In genomic region chr3:119653871-119654270, GRCh38 we compare ENCODE assay signal across 22 cellular contexts. TPM values are rescaled to one million over a fixed set of nuclear protein-coding genes. Genes with fewer than 3 reads are reported as not detected.
DNase-seq lines count a peak whose midpoint lies in the region; ATAC-seq and TF ChIP-seq lines count a peak whose summit lies in the region.
"Had no signal": no experiment of that assay in that cellular context is flagged by ENCODE, and none has a peak within 500 bp of the region (broad histone marks: within the 10 kb centered on the region; RNA-seq: fewer than 3 reads in every experiment).

No MANE protein-coding gene starts in this region.

- TF ChIP-seq CTCF in HL-60 (IDR thresholded peaks at IDR 0.05; ENCODE audit: insufficient read depth, low read length) (no peak), osteocyte (IDR thresholded peaks at IDR 0.05) (no peak), hepatocyte (IDR thresholded peaks at IDR 0.05; ENCODE audit: poor library complexity) (no peak)

- H4K20me1 ChIP-seq in hepatocyte (ENCODE audit: insufficient read depth, poor library complexity, severe bottlenecking) = no peaks in the 10 kb centered on the region
- H4K20me1 ChIP-seq: BLaER1 treated with 17β-estradiol and CSF1 and Interleukin-3, amounts not matched to agents 10 nM and 100 nM had no signal

- H3K9me3 ChIP-seq in HAP-1 (no peaks in the 10 kb centered on the region), hepatocyte (ENCODE audit: low read depth) (no peaks in the 10 kb centered on the region)
- H3K9me3 ChIP-seq: BLaER1 treated with 17β-estradiol and CSF1 and Interleukin-3, amounts not matched to agents 10 nM and 100 nM; SK-N-SH had no signal

- H3K9me3 Mint-ChIP-seq in activated naive CD8-positive, alpha-beta T cell treated with anti-CD3 and anti-CD28 coated beads, Interleukin-2, amount 10 ng/mL, durations not matched to agents 7 days and 5 days = no peaks in the 10 kb centered on the region
- H3K9me3 Mint-ChIP-seq in activated naive CD8-positive, alpha-beta T cell treated with anti-CD3 and anti-CD28 coated beads for 36 hours = no peaks in the 10 kb centered on the region
- no peaks in the 10 kb centered on the region for H3K9me3 Mint-ChIP-seq in osteocyte (ENCODE audit: unreplicated experiment)
- H3K9me3 Mint-ChIP-seq: CD8-positive, alpha-beta memory T cell had no signal

- H3K4me2 ChIP-seq in hepatocyte = no peak overlapping the region
- H3K4me2 ChIP-seq: SK-N-SH had no signal

- H3K9me2 ChIP-seq in hepatocyte (replicated peaks; ENCODE audit: insufficient read depth) = no peaks in the 10 kb centered on the region
- H3K9me2 ChIP-seq: SK-N-SH had no signal

- POLR2A ChIA-PET in activated naive CD8-positive, alpha-beta T cell treated with anti-CD3 and anti-CD28 coated beads, Interleukin-2, amount 10 ng/mL, durations not matched to agents 7 days and 5 days (lab: Charles Lee) = interaction anchor here (0.8 kb wide), 1 partner anchor 23 kb away, joined by 3 read pairs; the partner anchor contains the start of gene COX17

- no peaks in the 10 kb centered on the region for H3K27me3 Mint-ChIP-seq in activated naive CD8-positive, alpha-beta T cell treated with anti-CD3 and anti-CD28 coated beads, Interleukin-2, amount 10 ng/mL, durations not matched to agents 7 days and 5 days
- H3K27me3 Mint-ChIP-seq in activated naive CD8-positive, alpha-beta T cell treated with anti-CD3 and anti-CD28 coated beads for 36 hours = no peaks in the 10 kb centered on the region
- no peaks in the 10 kb centered on the region for H3K27me3 Mint-ChIP-seq in osteocyte (ENCODE audit: unreplicated experiment)

- DNase-seq in activated naive CD8-positive, alpha-beta T cell treated with anti-CD3 and anti-CD28 coated beads, Interleukin-2, amount 10 ng/mL, durations not matched to agents 7 days and 5 days = no peak
- no peak for DNase-seq in activated naive CD8-positive, alpha-beta T cell treated with anti-CD3 and anti-CD28 coated beads for 36 hours
- DNase-seq in HL-60 (ENCODE audit: low read depth in 1 of 2, low spot score in 1 of 2) = peak in 1 of 2 experiments; percentile 64
- DNase-seq in SKM-1 (lab: John Stamatoyannopoulos, UW; ENCODE audit: unreplicated experiment) = peak; percentile 31
- DNase-seq in osteocyte (ENCODE audit: extremely low spot score, unreplicated experiment) = peak; percentile 49
- no peak for DNase-seq in HAP-1 (ENCODE audit: low spot score in 2 of 2)
- DNase-seq in hepatocyte (ENCODE audit: low spot score) = no peak
- DNase-seq in stimulated activated CD4-positive, alpha-beta T cell treated with anti-CD3 and anti-CD28 coated beads, Interleukin-15, amount 100 ng/mL, for 24 hours = no peak
- DNase-seq: CD8-positive, alpha-beta memory T cell; DND-41; HCEC 1CT; KG1; NCI-H1417; NCI-H1930; NCI-H2171; NCI-H446 treated with DMSO at 0.1 percent for 48 hours; NCI-H748 treated with DMSO at 0.1 percent for 48 hours; SK-N-SH had no signal

- no peak overlapping the region for H2AFZ ChIP-seq in hepatocyte

- H3K27ac Mint-ChIP-seq in activated naive CD8-positive, alpha-beta T cell treated with anti-CD3 and anti-CD28 coated beads, Interleukin-2, amount 10 ng/mL, durations not matched to agents 7 days and 5 days = no peak overlapping the region
- H3K27ac Mint-ChIP-seq in activated naive CD8-positive, alpha-beta T cell treated with anti-CD3 and anti-CD28 coated beads for 36 hours = no peak overlapping the region
- H3K27ac Mint-ChIP-seq in osteocyte (ENCODE audit: unreplicated experiment) = no peak overlapping the region

- peak; percentile 43 for ATAC-seq in activated naive CD8-positive, alpha-beta T cell treated with anti-CD3 and anti-CD28 coated beads, Interleukin-2, amount 10 ng/mL, durations not matched to agents 7 days and 5 days (ENCODE audit: low read depth)
- ATAC-seq: GM12878, Panc1 had no signal

- no peaks in the 10 kb centered on the region for H3K79me2 ChIP-seq in hepatocyte

- WGBS in hepatocyte (ENCODE audit: low lambda C conversion rate, missing lambda C conversion rate) = 44% methylated on average over 2 of the region's 2 CpGs

- no peaks in the 10 kb centered on the region for H3K27me3 ChIP-seq in HL-60 (ENCODE audit: insufficient read depth, poor library complexity, severe bottlenecking)
- H3K27me3 ChIP-seq in HAP-1 (ENCODE audit: low read depth) = no peaks in the 10 kb centered on the region
- H3K27me3 ChIP-seq in hepatocyte = no peaks in the 10 kb centered on the region
- H3K27me3 ChIP-seq: BLaER1 treated with 17β-estradiol and CSF1 and Interleukin-3, amounts not matched to agents 10 nM and 100 nM had no signal

- H3K4me3 Mint-ChIP-seq in activated naive CD8-positive, alpha-beta T cell treated with anti-CD3 and anti-CD28 coated beads, Interleukin-2, amount 10 ng/mL, durations not matched to agents 7 days and 5 days = no peak overlapping the region
- no peak overlapping the region for H3K4me3 Mint-ChIP-seq in activated naive CD8-positive, alpha-beta T cell treated with anti-CD3 and anti-CD28 coated beads for 36 hours
- no peak overlapping the region for H3K4me3 Mint-ChIP-seq in osteocyte (ENCODE audit: unreplicated experiment)
- H3K4me3 Mint-ChIP-seq: CD8-positive, alpha-beta memory T cell had no signal

- no peak overlapping the region for H3K4me3 ChIP-seq in HL-60 (replicated peaks; ENCODE audit: insufficient read depth, low read length)
- H3K4me3 ChIP-seq in HAP-1 = no peak overlapping the region
- no peak overlapping the region for H3K4me3 ChIP-seq in hepatocyte
- H3K4me3 ChIP-seq: BLaER1 treated with 17β-estradiol and CSF1 and Interleukin-3, amounts not matched to agents 10 nM and 100 nM; GM12878 had no signal

- peaks cover 9% of the 10 kb centered on the region for H3K36me3 Mint-ChIP-seq in activated naive CD8-positive, alpha-beta T cell treated with anti-CD3 and anti-CD28 coated beads, Interleukin-2, amount 10 ng/mL, durations not matched to agents 7 days and 5 days
- peaks cover 1% of the 10 kb centered on the region for H3K36me3 Mint-ChIP-seq in activated naive CD8-positive, alpha-beta T cell treated with anti-CD3 and anti-CD28 coated beads for 36 hours
- H3K36me3 Mint-ChIP-seq in osteocyte (ENCODE audit: unreplicated experiment) = no peaks in the 10 kb centered on the region

- H3K27ac ChIP-seq in HL-60 (replicated peaks) (peak overlapping the region; percentile 26), hepatocyte (no peak overlapping the region)

- no peaks in the 10 kb centered on the region for H3K4me1 ChIP-seq in HAP-1
- no peaks in the 10 kb centered on the region for H3K4me1 ChIP-seq in hepatocyte (ENCODE audit: insufficient read depth)

- peaks cover 23% of the 10 kb centered on the region for H3K4me1 Mint-ChIP-seq in activated naive CD8-positive, alpha-beta T cell treated with anti-CD3 and anti-CD28 coated beads, Interleukin-2, amount 10 ng/mL, durations not matched to agents 7 days and 5 days
- peaks cover 7% of the 10 kb centered on the region for H3K4me1 Mint-ChIP-seq in activated naive CD8-positive, alpha-beta T cell treated with anti-CD3 and anti-CD28 coated beads for 36 hours
- H3K4me1 Mint-ChIP-seq in osteocyte (ENCODE audit: unreplicated experiment) = no peaks in the 10 kb centered on the region
- H3K4me1 Mint-ChIP-seq: CD8-positive, alpha-beta memory T cell had no signal

- in situ Hi-C loops in HAP-1 (cut with MboI; ENCODE audit: low sequenced_read_pairs) = no loop called here

- H3K36me3 ChIP-seq in HAP-1 (replicated peaks) (no peaks in the 10 kb centered on the region), hepatocyte (replicated peaks; ENCODE audit: insufficient read depth, low read depth) (no peaks in the 10 kb centered on the region)
- H3K36me3 ChIP-seq: BLaER1 treated with 17β-estradiol and CSF1 and Interleukin-3, amounts not matched to agents 10 nM and 100 nM had no signal

RNA-seq across cellular contexts. Expression of gene POPDC2, which starts 6.5 kb away (rescaled TPM):
- 1 to 10 TPM; 3.4 to 4.5 TPM for total RNA-seq in activated naive CD8-positive, alpha-beta T cell treated with anti-CD3 and anti-CD28 coated beads, Interleukin-2, amount 10 ng/mL, durations not matched to agents 7 days and 5 days
- total RNA-seq in activated naive CD8-positive, alpha-beta T cell treated with anti-CD3 and anti-CD28 coated beads for 36 hours = 1 to 10 TPM; 1.6 to 2.0 TPM
- total RNA-seq in osteocyte (2.1 and 2.4 TPM in 2 replicates), hepatocyte (2.7 and 3.9 TPM in 2 replicates)
- polyA plus RNA-seq in hepatocyte = 1.2 and 1.6 TPM in 2 replicates

RNA-seq across cellular contexts. Expression of gene COX17, which starts 23.3 kb away (rescaled TPM):
- total RNA-seq in activated naive CD8-positive, alpha-beta T cell treated with anti-CD3 and anti-CD28 coated beads, Interleukin-2, amount 10 ng/mL, durations not matched to agents 7 days and 5 days = 10 to 100 TPM; 55.7 to 59.9 TPM
- 10 to 100 TPM; 79.5 to 85.9 TPM for total RNA-seq in activated naive CD8-positive, alpha-beta T cell treated with anti-CD3 and anti-CD28 coated beads for 36 hours
- total RNA-seq in osteocyte = 16.1 and 18.2 TPM in 2 replicates
- total RNA-seq in hepatocyte = 27.0 and 28.3 TPM in 2 replicates
- 80.7 and 87.2 TPM in 2 replicates for polyA plus RNA-seq in hepatocyte

RNA-seq across cellular contexts. Expression of gene CFAP91, which starts 49.0 kb away (rescaled TPM):
- total RNA-seq in activated naive CD8-positive, alpha-beta T cell treated with anti-CD3 and anti-CD28 coated beads, Interleukin-2, amount 10 ng/mL, durations not matched to agents 7 days and 5 days = under 1 TPM; 0.11 to 0.94 TPM
- total RNA-seq in activated naive CD8-positive, alpha-beta T cell treated with anti-CD3 and anti-CD28 coated beads for 36 hours = under 1 TPM; 0.28 to 0.47 TPM
- total RNA-seq in osteocyte (not detected in 2 replicates), hepatocyte (1.4 and 2.3 TPM in 2 replicates)
- 0.77 TPM in 1 of 2 replicates, not detected in the other for polyA plus RNA-seq in hepatocyte
- total RNA-seq: MCF 10A had no signal

RNA-seq across cellular contexts. Expression of gene PLA1A, which starts 56.2 kb away (rescaled TPM):
- total RNA-seq in activated naive CD8-positive, alpha-beta T cell treated with anti-CD3 and anti-CD28 coated beads, Interleukin-2, amount 10 ng/mL, durations not matched to agents 7 days and 5 days = under 1 TPM in 1 of 2 experiments, not detected in 1; 0.19 TPM
- not detected for total RNA-seq in activated naive CD8-positive, alpha-beta T cell treated with anti-CD3 and anti-CD28 coated beads for 36 hours
- total RNA-seq in osteocyte (0.86 and 1.4 TPM in 2 replicates), hepatocyte (2.6 TPM in 2 replicates)
- 2.9 and 3.3 TPM in 2 replicates for polyA plus RNA-seq in hepatocyte
- total RNA-seq: MCF 10A had no signal
- polyA plus RNA-seq: CD8-positive, alpha-beta memory T cell; SK-N-SH had no signal

Comparison
In these comparisons a context has a peak if more than half of its experiments do, and no peak if none do; other contexts are left out.
1. DNase-seq: peak in SKM-1 (single experiment) and osteocyte (single experiment); none in activated naive CD8-positive, alpha-beta T cell treated with anti-CD3 and anti-CD28 coated beads, Interleukin-2, amount 10 ng/mL, durations not matched to agents 7 days and 5 days (single experiment), activated naive CD8-positive, alpha-beta T cell treated with anti-CD3 and anti-CD28 coated beads for 36 hours (single experiment), HAP-1 (0 of 2), hepatocyte (single experiment) and stimulated activated CD4-positive, alpha-beta T cell treated with anti-CD3 and anti-CD28 coated beads, Interleukin-15, amount 100 ng/mL, for 24 hours (single experiment).